ENCODE assay signal across 1 cellular context in the genomic region with DNA sequence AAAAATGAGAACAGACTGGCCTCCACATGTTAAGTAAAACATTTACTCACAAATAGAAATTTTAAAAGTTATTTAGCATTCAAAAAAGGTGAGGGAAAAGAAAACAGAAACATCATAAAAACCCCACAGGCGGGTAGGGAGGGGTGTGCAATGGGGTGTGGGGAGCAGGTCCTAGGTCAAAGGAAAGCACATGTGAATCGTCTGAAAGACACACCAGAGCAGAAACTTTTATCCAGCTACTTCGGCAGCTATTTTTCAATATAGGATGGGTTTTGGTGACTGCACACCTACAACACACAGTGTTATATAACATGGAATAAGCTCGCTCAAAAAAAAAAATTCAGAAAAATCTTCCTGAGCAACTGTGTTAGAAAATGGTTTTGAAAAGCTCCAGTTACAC.
TF ChIP-seq lines count a peak whose summit lies in the region.

No MANE protein-coding gene starts in this region.

TF ChIP-seq in HCT116, 20 proteins besides CTCF, POLR2A, EP300 and RAD21 (continued from another document):
- TF ChIP-seq, protein P1, sequence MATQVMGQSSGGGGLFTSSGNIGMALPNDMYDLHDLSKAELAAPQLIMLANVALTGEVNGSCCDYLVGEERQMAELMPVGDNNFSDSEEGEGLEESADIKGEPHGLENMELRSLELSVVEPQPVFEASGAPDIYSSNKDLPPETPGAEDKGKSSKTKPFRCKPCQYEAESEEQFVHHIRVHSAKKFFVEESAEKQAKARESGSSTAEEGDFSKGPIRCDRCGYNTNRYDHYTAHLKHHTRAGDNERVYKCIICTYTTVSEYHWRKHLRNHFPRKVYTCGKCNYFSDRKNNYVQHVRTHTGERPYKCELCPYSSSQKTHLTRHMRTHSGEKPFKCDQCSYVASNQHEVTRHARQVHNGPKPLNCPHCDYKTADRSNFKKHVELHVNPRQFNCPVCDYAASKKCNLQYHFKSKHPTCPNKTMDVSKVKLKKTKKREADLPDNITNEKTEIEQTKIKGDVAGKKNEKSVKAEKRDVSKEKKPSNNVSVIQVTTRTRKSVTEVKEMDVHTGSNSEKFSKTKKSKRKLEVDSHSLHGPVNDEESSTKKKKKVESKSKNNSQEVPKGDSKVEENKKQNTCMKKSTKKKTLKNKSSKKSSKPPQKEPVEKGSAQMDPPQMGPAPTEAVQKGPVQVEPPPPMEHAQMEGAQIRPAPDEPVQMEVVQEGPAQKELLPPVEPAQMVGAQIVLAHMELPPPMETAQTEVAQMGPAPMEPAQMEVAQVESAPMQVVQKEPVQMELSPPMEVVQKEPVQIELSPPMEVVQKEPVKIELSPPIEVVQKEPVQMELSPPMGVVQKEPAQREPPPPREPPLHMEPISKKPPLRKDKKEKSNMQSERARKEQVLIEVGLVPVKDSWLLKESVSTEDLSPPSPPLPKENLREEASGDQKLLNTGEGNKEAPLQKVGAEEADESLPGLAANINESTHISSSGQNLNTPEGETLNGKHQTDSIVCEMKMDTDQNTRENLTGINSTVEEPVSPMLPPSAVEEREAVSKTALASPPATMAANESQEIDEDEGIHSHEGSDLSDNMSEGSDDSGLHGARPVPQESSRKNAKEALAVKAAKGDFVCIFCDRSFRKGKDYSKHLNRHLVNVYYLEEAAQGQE (IDR thresholded peaks at IDR 0.05; ENCODE audit: low read depth): no peak
- TF ChIP-seq, protein P2, sequence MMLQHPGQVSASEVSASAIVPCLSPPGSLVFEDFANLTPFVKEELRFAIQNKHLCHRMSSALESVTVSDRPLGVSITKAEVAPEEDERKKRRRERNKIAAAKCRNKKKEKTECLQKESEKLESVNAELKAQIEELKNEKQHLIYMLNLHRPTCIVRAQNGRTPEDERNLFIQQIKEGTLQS (IDR thresholded peaks at IDR 0.05): no peak
- TF ChIP-seq SRF (IDR thresholded peaks at IDR 0.05; ENCODE audit: low read depth) (no peak), POLR2AphosphoS5 (IDR thresholded peaks at IDR 0.05; ENCODE audit: low read depth, low read length) (no peak)
